Comparison of ENCODE assay signal across 24 cellular contexts in genomic region chr1:117670996-117671780, GRCh38.
DNase-seq lines count a peak whose midpoint lies in the region; ATAC-seq, FAIRE-seq and TF ChIP-seq lines count a peak whose summit lies in the region.
"Had no signal": no experiment of that assay in that cellular context is flagged by ENCODE, and none has a peak within 500 bp of the region (broad histone marks: within the 10 kb centered on the region; RNA-seq: fewer than 3 reads in every experiment).

No MANE protein-coding gene starts in this region.

- H3K27ac Mint-ChIP-seq in GM23338, result no peak overlapping the region; the same call in 1 of the 2 replicates
- H3K27ac Mint-ChIP-seq in astrocyte (ENCODE audit: unreplicated experiment), result no peak overlapping the region
- peak overlapping the region; percentile 25 for H3K27ac Mint-ChIP-seq in memory B cell
- H3K27ac Mint-ChIP-seq: activated CD8-positive, alpha-beta T cell treated with anti-CD3 and anti-CD28 coated beads, Interleukin-2, amount 10 ng/mL, durations not matched to agents 7 days and 5 days; activated naive CD4-positive, alpha-beta T cell treated with anti-CD3 and anti-CD28 coated beads for 36 hours; neural progenitor cell; WTC11 had no signal

- H3K4me3 ChIP-seq in GM23338, result no peak overlapping the region
- H3K4me3 ChIP-seq in MM.1S (ENCODE audit: low read length), result peak overlapping the region; percentile 16; the same call in 1 of the 2 replicates
- no peak overlapping the region for H3K4me3 ChIP-seq in astrocyte (ENCODE audit: insufficient read depth, low read depth, low read length)
- H3K4me3 ChIP-seq in uterus, result no peak overlapping the region
- H3K4me3 ChIP-seq: HAP-1, left lung, neural progenitor cell, Peyer's patch, SK-N-MC, upper lobe of right lung had no signal

- DNase-seq in GM23338 (ENCODE audit: low spot score), result no peak
- DNase-seq in MM.1S, result no peak
- no peak for DNase-seq in astrocyte (ENCODE audit: low read depth)
- no peak for DNase-seq in memory B cell (ENCODE audit: low spot score in 2 of 2)
- no peak for DNase-seq in COLO829 (ENCODE audit: low spot score)
- DNase-seq in NCI-H1105 (lab: John Stamatoyannopoulos, UW), result no peak
- no peak for DNase-seq in uterus
- DNase-seq: activated CD8-positive, alpha-beta T cell treated with anti-CD3 and anti-CD28 coated beads, Interleukin-2, amount 10 ng/mL, durations not matched to agents 7 days and 5 days; activated T-cell treated with anti-CD3 and anti-CD28 coated beads, Interleukin-2, amount 50 U/mL, for 4 hours; DMS79 treated with DMSO at 0.1 percent for 48 hours; effector memory CD4-positive, alpha-beta T cell; left lung; NCI-H1436 treated with DMSO at 0.1 percent for 48 hours; NCI-H748 treated with DMSO at 0.1 percent for 48 hours; stimulated activated CD4-positive, alpha-beta T cell treated with anti-CD3 and anti-CD28 coated beads, Interleukin-4, amount 100 ng/mL, for 4 hours had no signal

- H3K4me1 ChIP-seq in GM23338 (ENCODE audit: insufficient read depth), result no peaks in the 10 kb centered on the region
- H3K4me1 ChIP-seq in MM.1S (ENCODE audit: low read length), result peaks cover 69% of the 10 kb centered on the region
- H3K4me1 ChIP-seq in astrocyte (ENCODE audit: insufficient read depth, low read length), result peaks cover 12% of the 10 kb centered on the region
- no peaks in the 10 kb centered on the region for H3K4me1 ChIP-seq in uterus
- H3K4me1 ChIP-seq: HAP-1, left lung, neural progenitor cell, upper lobe of right lung had no signal

- H3K27me3 ChIP-seq in GM23338 (ENCODE audit: insufficient read depth) (no peaks in the 10 kb centered on the region), MM.1S (replicated peaks; ENCODE audit: insufficient read depth, low read length) (no peaks in the 10 kb centered on the region), astrocyte (ENCODE audit: insufficient read depth, low read length) (no peaks in the 10 kb centered on the region), uterus (no peaks in the 10 kb centered on the region)
- H3K27me3 ChIP-seq: left lung, neural progenitor cell, Peyer's patch, upper lobe of right lung had no signal

- H3K36me3 ChIP-seq in GM23338 (ENCODE audit: insufficient read depth) (no peaks in the 10 kb centered on the region), MM.1S (replicated peaks; ENCODE audit: insufficient read depth, low read length) (no peaks in the 10 kb centered on the region), astrocyte (ENCODE audit: insufficient read depth, low read length) (no peaks in the 10 kb centered on the region), uterus (no peaks in the 10 kb centered on the region)
- H3K36me3 ChIP-seq: HAP-1, left lung, neural progenitor cell, Peyer's patch, upper lobe of right lung had no signal

- H2AFZ ChIP-seq in GM23338, result peak overlapping the region; percentile 78; the same call in 1 of the 2 replicates
- 0 out of 2 replicates have a peak overlapping the region, but pooled peaks have one; percentile 19 for H2AFZ ChIP-seq in MM.1S (ENCODE audit: low read length)
- peak overlapping the region; percentile 33 for H2AFZ ChIP-seq in astrocyte (ENCODE audit: low read depth, low read length)
- H2AFZ ChIP-seq: neural progenitor cell had no signal

- FAIRE-seq in astrocyte (lab: Jason Lieb, UNC), result no peak

- H3K4me3 Mint-ChIP-seq in GM23338 (no peak overlapping the region), astrocyte (ENCODE audit: unreplicated experiment) (no peak overlapping the region), memory B cell (peak overlapping the region; percentile 14)
- H3K4me3 Mint-ChIP-seq: activated CD8-positive, alpha-beta T cell treated with anti-CD3 and anti-CD28 coated beads, Interleukin-2, amount 10 ng/mL, durations not matched to agents 7 days and 5 days; activated naive CD4-positive, alpha-beta T cell treated with anti-CD3 and anti-CD28 coated beads for 36 hours; activated T-cell treated with anti-CD3 and anti-CD28 coated beads, Interleukin-2, amount 50 U/mL, for 4 hours; CD8-positive, alpha-beta memory T cell; neural progenitor cell; WTC11 had no signal

- H3K9me3 ChIP-seq in MM.1S (replicated peaks; ENCODE audit: insufficient read depth, low read length) (no peaks in the 10 kb centered on the region), astrocyte (ENCODE audit: insufficient read depth, low read depth, low read length) (no peaks in the 10 kb centered on the region), uterus (no peaks in the 10 kb centered on the region)
- H3K9me3 ChIP-seq: HAP-1, left lung, Peyer's patch, upper lobe of right lung had no signal

- H3F3A ChIP-seq in GM23338 (replicated peaks; ENCODE audit: low read depth), result no peaks in the 10 kb centered on the region
- H3F3A ChIP-seq in MM.1S (ENCODE audit: insufficient read depth, low read length), result peaks cover 29% of the 10 kb centered on the region

- peaks cover 4% of the 10 kb centered on the region for H3K27me3 Mint-ChIP-seq in GM23338 (ENCODE audit: insufficient read depth, low read depth, poor library complexity)
- H3K27me3 Mint-ChIP-seq in astrocyte (ENCODE audit: low read depth, unreplicated experiment), result peaks cover 15% of the 10 kb centered on the region
- no peaks in the 10 kb centered on the region for H3K27me3 Mint-ChIP-seq in memory B cell

- H3K4me2 ChIP-seq in GM23338 (no peak overlapping the region), MM.1S (ENCODE audit: low read depth, low read length) (peak overlapping the region; percentile 69), astrocyte (ENCODE audit: low read length) (no peak overlapping the region)
- H3K4me2 ChIP-seq: neural progenitor cell had no signal

- H3K9me2 ChIP-seq in GM23338 (ENCODE audit: insufficient read depth) (0 out of 2 replicates have a peak, but pooled peaks cover 4% of the 10 kb centered on the region), MM.1S (replicated peaks; ENCODE audit: insufficient read depth, low read length) (no peaks in the 10 kb centered on the region)

- ATAC-seq in GM23338, result no peak
- no peak for ATAC-seq in memory B cell (ENCODE audit: low read depth)
- ATAC-seq in HG02759 (IDR thresholded peaks at IDR 0.05; ENCODE audit: unreplicated experiment), result no peak
- ATAC-seq: activated CD8-positive, alpha-beta T cell treated with anti-CD3 and anti-CD28 coated beads, Interleukin-2, amount 10 ng/mL, durations not matched to agents 7 days and 5 days; activated T-cell treated with anti-CD3 and anti-CD28 coated beads, Interleukin-2, amount 50 U/mL, for 4 hours had no signal

- H3K36me3 Mint-ChIP-seq in GM23338 (ENCODE audit: low read depth) (no peaks in the 10 kb centered on the region), astrocyte (ENCODE audit: low read depth, unreplicated experiment) (no peaks in the 10 kb centered on the region), memory B cell (peaks cover 2% of the 10 kb centered on the region)
- H3K36me3 Mint-ChIP-seq: CD8-positive, alpha-beta memory T cell; neural progenitor cell; WTC11 had no signal

- TF ChIP-seq CTCF in GM23338 (conservative IDR thresholded peaks at IDR 0.05; ENCODE audit: low read depth in 2 of 2), result no peak
- TF ChIP-seq CTCF in MM.1S (IDR thresholded peaks at IDR 0.05; ENCODE audit: low read length), result no peak
- no peak for TF ChIP-seq CTCF in astrocyte (IDR thresholded peaks at IDR 0.05; ENCODE audit: insufficient read depth, low read depth, low read length)
- TF ChIP-seq CTCF in uterus (IDR thresholded peaks at IDR 0.05), result no peak

- no peaks in the 10 kb centered on the region for H4K20me1 ChIP-seq in GM23338 (replicated peaks; ENCODE audit: insufficient read depth)
- H4K20me1 ChIP-seq in MM.1S (ENCODE audit: insufficient read depth, low read length), result no peaks in the 10 kb centered on the region
- no peaks in the 10 kb centered on the region for H4K20me1 ChIP-seq in astrocyte (ENCODE audit: insufficient read depth, low read length)

- H3K27ac ChIP-seq in GM23338 (ENCODE audit: low read depth) (no peak overlapping the region), MM.1S (ENCODE audit: low read length) (peak overlapping the region; percentile 100; the same call in 1 of the 2 replicates), astrocyte (ENCODE audit: low read depth, low read length) (no peak overlapping the region), uterus (no peak overlapping the region)
- H3K27ac ChIP-seq: left lung, neural progenitor cell, SK-N-MC, upper lobe of right lung had no signal

- no peak for TF ChIP-seq POLR2A in uterus (IDR thresholded peaks at IDR 0.05)

- H3K4me1 Mint-ChIP-seq in GM23338, result peaks cover 16% of the 10 kb centered on the region
- H3K4me1 Mint-ChIP-seq in astrocyte (ENCODE audit: low read depth, unreplicated experiment), result peaks cover 21% of the 10 kb centered on the region
- H3K4me1 Mint-ChIP-seq in memory B cell, result peaks cover 29% of the 10 kb centered on the region

- H3K9ac ChIP-seq in MM.1S (ENCODE audit: low read length) (peak overlapping the region; percentile 55), astrocyte (ENCODE audit: low read length) (no peak overlapping the region)
- H3K9ac ChIP-seq: neural progenitor cell had no signal

- intact Hi-C loops in uterus (cut with DNase I; ENCODE audit: low total_unique reads), result no loop called here

- no peaks in the 10 kb centered on the region for H3K9me3 Mint-ChIP-seq in GM23338
- no peaks in the 10 kb centered on the region for H3K9me3 Mint-ChIP-seq in astrocyte (ENCODE audit: unreplicated experiment)
- no peaks in the 10 kb centered on the region for H3K9me3 Mint-ChIP-seq in memory B cell
- H3K9me3 Mint-ChIP-seq: activated naive CD4-positive, alpha-beta T cell treated with anti-CD3 and anti-CD28 coated beads for 36 hours; CD8-positive, alpha-beta memory T cell; neural progenitor cell; WTC11 had no signal

- no peaks in the 10 kb centered on the region for H3K79me2 ChIP-seq in GM23338 (replicated peaks; ENCODE audit: insufficient read depth)
- peaks cover 77% of the 10 kb centered on the region for H3K79me2 ChIP-seq in MM.1S (ENCODE audit: low read length)
- H3K79me2 ChIP-seq in astrocyte (ENCODE audit: insufficient read depth, low read length), result no peaks in the 10 kb centered on the region

TF ChIP-seq in GM23338, 12 proteins besides CTCF, POLR2A, EP300 and RAD21 (continues in another document):
- no peak for TF ChIP-seq CREB1 (CRISPR knock-in tag; IDR thresholded peaks at IDR 0.05; ENCODE audit: low read depth)

Comparison
In these comparisons a context has a peak if more than half of its experiments do, and no peak if none do; other contexts are left out.
1. H2AFZ ChIP-seq: peak in every context shown above with its lines; median percentile 78 in GM23338; 33 in astrocyte; 19 in MM.1S.